ENCODE assay signal across 8 cellular contexts in the genomic region with DNA sequence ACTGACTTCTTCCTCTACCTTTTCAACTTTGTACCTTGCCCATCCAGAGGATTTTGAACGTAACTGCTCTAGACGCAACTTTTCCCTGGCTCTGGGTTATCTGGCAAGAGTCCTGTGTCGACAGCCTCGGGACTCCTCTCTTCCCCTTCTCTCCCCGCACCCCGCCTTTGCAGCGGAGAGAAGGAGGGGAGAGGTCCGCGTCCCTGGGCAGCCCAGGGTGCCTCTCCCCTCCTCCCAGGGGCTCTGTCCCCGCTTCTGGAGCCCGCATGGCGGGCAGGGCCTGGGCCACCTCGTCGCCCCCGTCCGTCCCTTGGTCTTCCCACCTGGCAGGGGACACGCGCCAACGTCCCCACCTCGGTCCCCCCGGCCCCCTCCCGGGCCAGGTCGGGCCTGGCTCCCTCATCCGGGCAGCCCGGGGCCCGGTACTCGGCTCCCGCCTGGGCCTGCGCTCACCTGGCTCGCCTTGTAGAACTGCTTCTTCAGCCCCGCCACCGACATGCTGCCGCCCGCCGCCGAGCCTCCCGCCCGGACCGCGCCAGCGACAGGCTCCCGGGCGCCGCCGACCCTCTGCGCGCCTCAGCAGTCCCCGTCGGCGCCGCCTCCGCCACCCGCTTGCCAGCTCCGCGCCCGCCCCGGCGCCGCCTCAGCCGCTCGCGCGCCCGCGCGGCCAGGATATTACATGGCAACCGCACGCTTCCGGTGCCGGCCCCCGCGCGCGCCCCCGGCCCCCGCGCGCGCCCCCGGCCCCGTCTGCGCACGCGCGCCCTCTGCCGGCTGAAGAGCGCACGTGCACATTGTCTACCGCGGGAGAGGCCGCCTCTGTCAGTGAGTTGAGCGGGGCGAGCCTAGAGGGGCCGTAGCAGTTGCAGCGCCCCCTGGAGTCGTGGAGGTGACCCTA. TPM values are rescaled to one million over a fixed set of nuclear protein-coding genes. Genes with fewer than 3 reads are reported as not detected.
A peak's percentile ranks its signal among the peaks of the same experiment; 100 is the strongest.
DNase-seq lines count a peak whose midpoint lies in the region; ATAC-seq and TF ChIP-seq lines count a peak whose summit lies in the region.

A gene with protein sequence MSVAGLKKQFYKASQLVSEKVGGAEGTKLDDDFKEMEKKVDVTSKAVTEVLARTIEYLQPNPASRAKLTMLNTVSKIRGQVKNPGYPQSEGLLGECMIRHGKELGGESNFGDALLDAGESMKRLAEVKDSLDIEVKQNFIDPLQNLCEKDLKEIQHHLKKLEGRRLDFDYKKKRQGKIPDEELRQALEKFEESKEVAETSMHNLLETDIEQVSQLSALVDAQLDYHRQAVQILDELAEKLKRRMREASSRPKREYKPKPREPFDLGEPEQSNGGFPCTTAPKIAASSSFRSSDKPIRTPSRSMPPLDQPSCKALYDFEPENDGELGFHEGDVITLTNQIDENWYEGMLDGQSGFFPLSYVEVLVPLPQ (minus strand): TSS at position 677 of the 898 bp plus-strand sequence. CDS start 179 bp downstream, at position 498.

- no peaks in the 10 kb centered on the region for H3K9me3 Mint-ChIP-seq in type B pancreatic cell

- no peaks in the 10 kb centered on the region for H3K36me3 Mint-ChIP-seq in type B pancreatic cell

- peak within 1 kb of the TSS; percentile 95 for H3K27ac Mint-ChIP-seq in type B pancreatic cell

- no peaks in the 10 kb centered on the region for H3K27me3 Mint-ChIP-seq in type B pancreatic cell

- peak within 1 kb of the TSS; percentile 94 for H3K4me3 Mint-ChIP-seq in type B pancreatic cell

- ATAC-seq in HG02759 (IDR thresholded peaks at IDR 0.05; ENCODE audit: unreplicated experiment): peak; percentile 65

- peaks cover 30% of the 10 kb centered on the region for H3K4me1 Mint-ChIP-seq in type B pancreatic cell (ENCODE audit: unreplicated experiment)

- intact Hi-C loops in cardiac septum (cut with DNase I): loop anchor here (5.0 kb wide), 5 partner anchors 33 to 153 kb away; a partner anchor contains a TSS
- intact Hi-C loops in posterior cingulate gyrus (cut with DNase I): loop anchor here (1.0 to 5.0 kb wide), 3 partner anchors 30 to 153 kb away; a partner anchor contains a TSS

- TF ChIP-seq CTCF in GM12874 (IDR thresholded peaks at IDR 0.05; ENCODE audit: insufficient read depth, low read depth, low read length): peak; percentile 96
- TF ChIP-seq CTCF in type B pancreatic cell (conservative IDR thresholded peaks at IDR 0.05): peak; percentile 95

- peak; percentile 87 for DNase-seq in NCI-H128 (lab: John Stamatoyannopoulos, UW; ENCODE audit: unreplicated experiment)
- DNase-seq in SW 1271 (lab: John Stamatoyannopoulos, UW): peak; percentile 74 to 92
- DNase-seq in activated naive CD8-positive, alpha-beta T cell treated with anti-CD3 and anti-CD28 coated beads, Interleukin-2, amount 50 U/mL, for 16 hours (ENCODE audit: low read depth, low spot score): peak; percentile 79
- DNase-seq in cardiac septum (ENCODE audit: low spot score): peak; percentile 96
- peak; percentile 87 to 99 (median 91) for DNase-seq in posterior cingulate gyrus
- DNase-seq in type B pancreatic cell (ENCODE audit: extremely low spot score, unreplicated experiment): peak; percentile 95

RNA-seq across cellular contexts. Expression of the gene that starts here (rescaled TPM):
- total RNA-seq in cardiac septum (22.0 TPM), type B pancreatic cell (ENCODE audit: low replicate concordance) (74.4 and 87.2 TPM in 2 replicates)

Comparison
In these comparisons a context has a peak if more than half of its experiments do, and no peak if none do; other contexts are left out.
1. Peak in every context shown above with its lines: DNase-seq and ATAC-seq.